9 cellular contexts compared by ENCODE assay signal in the genomic region with DNA sequence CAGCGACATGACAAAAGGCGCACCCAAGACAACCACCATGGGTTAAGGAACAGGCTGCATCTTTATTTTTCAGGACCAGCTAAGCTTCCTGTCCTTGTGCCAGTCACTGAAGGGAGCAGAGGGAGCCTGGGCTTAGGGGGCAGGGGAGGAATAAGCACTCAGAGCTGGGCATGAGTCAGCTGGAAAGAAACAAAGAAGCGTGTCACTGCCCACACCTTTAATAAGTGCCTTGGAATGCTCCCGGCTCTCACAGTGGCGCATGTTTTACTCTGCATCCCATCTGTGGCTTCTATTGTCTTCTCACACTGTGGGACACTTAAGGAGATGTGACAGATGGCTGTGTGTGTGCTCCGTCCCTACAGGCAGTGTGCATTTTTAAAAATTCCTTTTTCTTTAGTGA.
DNase-seq lines count a peak whose midpoint lies in the region; ATAC-seq and TF ChIP-seq lines count a peak whose summit lies in the region.
"Had no signal": no experiment of that assay in that cellular context is flagged by ENCODE, and none has a peak within 500 bp of the region (broad histone marks: within the 10 kb centered on the region; RNA-seq: fewer than 3 reads in every experiment).

No MANE protein-coding gene starts in this region.

- DNase-seq in HS-5 (ENCODE audit: low read depth) (peak; percentile 33), SJSA1 (ENCODE audit: low read depth in 1 of 2, low spot score in 2 of 2) (peak; percentile 74 to 81), foreskin keratinocyte (peak; percentile 74 to 85), upper lobe of left lung (no peak), NCI-H187 treated with DMSO at 0.1 percent for 48 hours (lab: John Stamatoyannopoulos, UW) (no peak), dedifferentiated amniotic fluid mesenchymal stem cell (ENCODE audit: extremely low spot score) (no peak)
- DNase-seq: NCI-H1105, pancreas had no signal

- H3K36me3 ChIP-seq in SJSA1 (no peaks in the 10 kb centered on the region), upper lobe of left lung (no peaks in the 10 kb centered on the region)
- H3K36me3 ChIP-seq: pancreas had no signal

- peak; percentile 99 for ATAC-seq in foreskin keratinocyte
- ATAC-seq in upper lobe of left lung (ENCODE audit: low FRiP score in 2 of 2), result peak; percentile 17 to 60
- ATAC-seq in GM19395 (IDR thresholded peaks at IDR 0.05; ENCODE audit: unreplicated experiment), result no peak

- H3K9me3 ChIP-seq in SJSA1 (replicated peaks) (no peaks in the 10 kb centered on the region), upper lobe of left lung (no peaks in the 10 kb centered on the region)
- H3K9me3 ChIP-seq: pancreas had no signal

- no peak for TF ChIP-seq CTCF in foreskin keratinocyte (conservative IDR thresholded peaks at IDR 0.05)
- no peak for TF ChIP-seq CTCF in upper lobe of left lung (IDR thresholded peaks at IDR 0.05)

- 79 to 87% methylated on average over 6 of the region's 6 CpGs for WGBS in upper lobe of left lung, 2 donors

- no peak for TF ChIP-seq POLR2A in upper lobe of left lung (IDR thresholded peaks at IDR 0.05)

- H3K4me3 ChIP-seq in SJSA1 (peak overlapping the region; percentile 1; the same call in 1 of the 2 replicates), upper lobe of left lung (no peak overlapping the region)
- H3K4me3 ChIP-seq: pancreas had no signal

- peaks cover 11% of the 10 kb centered on the region for H3K4me1 ChIP-seq in SJSA1 (replicated peaks)
- peaks cover 4% of the 10 kb centered on the region for H3K4me1 ChIP-seq in foreskin keratinocyte
- no peaks in the 10 kb centered on the region for H3K4me1 ChIP-seq in upper lobe of left lung
- H3K4me1 ChIP-seq: pancreas had no signal

- TF ChIP-seq EP300 in upper lobe of left lung (IDR thresholded peaks at IDR 0.05), result no peak

- 0 out of 2 replicates have a peak overlapping the region, but pooled peaks have one; percentile 23 for H3K27ac ChIP-seq in SJSA1
- no peak overlapping the region for H3K27ac ChIP-seq in foreskin keratinocyte
- no peak overlapping the region for H3K27ac ChIP-seq in upper lobe of left lung
- H3K27ac ChIP-seq: pancreas had no signal

- H3K27me3 ChIP-seq in SJSA1 (replicated peaks), result no peaks in the 10 kb centered on the region
- H3K27me3 ChIP-seq in foreskin keratinocyte, result no peaks in the 10 kb centered on the region
- H3K27me3 ChIP-seq in upper lobe of left lung, result no peaks in the 10 kb centered on the region
- H3K27me3 ChIP-seq: pancreas had no signal

Comparison
In these comparisons a context has a peak if more than half of its experiments do, and no peak if none do; other contexts are left out.
1. DNase-seq: peak in HS-5 (single experiment), SJSA1 (2 of 2) and foreskin keratinocyte (2 of 2); none in upper lobe of left lung (0 of 2), NCI-H187 treated with DMSO at 0.1 percent for 48 hours (single experiment) and dedifferentiated amniotic fluid mesenchymal stem cell (single experiment).